Comparison of ENCODE assay signal across 1 cellular context in genomic region chr1:191629836-191630235, GRCh38.
TF ChIP-seq lines count a peak whose summit lies in the region.

No MANE protein-coding gene starts in this region.

TF ChIP-seq in K562, 482 proteins besides CTCF, POLR2A, EP300 and RAD21 (continued from another document):
- TF ChIP-seq, protein P1, sequence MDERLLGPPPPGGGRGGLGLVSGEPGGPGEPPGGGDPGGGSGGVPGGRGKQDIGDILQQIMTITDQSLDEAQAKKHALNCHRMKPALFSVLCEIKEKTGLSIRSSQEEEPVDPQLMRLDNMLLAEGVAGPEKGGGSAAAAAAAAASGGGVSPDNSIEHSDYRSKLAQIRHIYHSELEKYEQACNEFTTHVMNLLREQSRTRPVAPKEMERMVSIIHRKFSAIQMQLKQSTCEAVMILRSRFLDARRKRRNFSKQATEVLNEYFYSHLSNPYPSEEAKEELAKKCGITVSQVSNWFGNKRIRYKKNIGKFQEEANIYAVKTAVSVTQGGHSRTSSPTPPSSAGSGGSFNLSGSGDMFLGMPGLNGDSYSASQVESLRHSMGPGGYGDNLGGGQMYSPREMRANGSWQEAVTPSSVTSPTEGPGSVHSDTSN (CRISPR knock-in tag; IDR thresholded peaks at IDR 0.05; ENCODE audit: low read depth): no peak
- TF ChIP-seq, protein P1 (tag; conservative IDR thresholded peaks at IDR 0.05; ENCODE audit: low read depth): no peak
- TF ChIP-seq ZNF217 (CRISPR knock-in tag; IDR thresholded peaks at IDR 0.05) (no peak), HBP1 (CRISPR knock-in tag; IDR thresholded peaks at IDR 0.05) (no peak), MTA3 (IDR thresholded peaks at IDR 0.05; ENCODE audit: borderline replicate concordance) (no peak)
